ENCODE assay signal across 8 cellular contexts in genomic region chr11:122655527-122656072, GRCh38. TPM values are rescaled to one million over a fixed set of nuclear protein-coding genes. Genes with fewer than 3 reads are reported as not detected.
A peak's percentile ranks its signal among the peaks of the same experiment; 100 is the strongest.
DNase-seq lines count a peak whose midpoint lies in the region; ATAC-seq and TF ChIP-seq lines count a peak whose summit lies in the region.

Gene UBASH3B (plus strand): TSS chr11:122655722. CDS start chr11:122656050, 328 bp downstream.

- in situ Hi-C loops in transverse colon (cut with MboI; ENCODE audit: low pct_ligation_motif_present in 1 of 4, low pct_unique_long_range_greater_than_20kb in 1 of 4, low sequenced_read_pairs in 3 of 4): no loop called here

- H3K4me2 ChIP-seq in parathyroid adenoma (ENCODE audit: low read length): peak within 1 kb of the TSS; percentile 64

- intact Hi-C loops in T-helper 1 cell treated with Interleukin-12 subunit alpha and Interleukin-12 subunit beta and Interleukin-4 antibody, amounts not matched to agents 30 ng/mL and 1 ng/mL, for 36 hours (cut with micrococcal nuclease): loop anchor here (1.0 to 10.0 kb wide), 9 partner anchors 13 to 409 kb away; partner anchors contain the start of gene HSPA8
- intact Hi-C loops in heart left ventricle (cut with DNase I): loop anchor here in 7 of 10 donors (1.0 to 10.0 kb wide), 7 partner anchors 22 to 127 kb away; no protein-coding TSS in a partner anchor
- intact Hi-C loops in transverse colon (cut with DNase I; ENCODE audit: low total_unique reads): no loop called here

- TF ChIP-seq EP300 in transverse colon (IDR thresholded peaks at IDR 0.05; ENCODE audit: low read depth): no peak

- no peak within 1 kb of the TSS for H3K9ac ChIP-seq in parathyroid adenoma

- H3K9me3 ChIP-seq in heart left ventricle (no peaks in the 10 kb centered on the region), parathyroid adenoma (ENCODE audit: control insufficient read depth, low read length) (no peaks in the 10 kb centered on the region), transverse colon (no peaks in the 10 kb centered on the region)

- H3K27ac ChIP-seq in heart left ventricle (peak within 1 kb of the TSS; percentile 48 to 92 (median 84)), parathyroid adenoma (peak within 1 kb of the TSS; percentile 65), transverse colon (peak within 1 kb of the TSS; percentile 85 to 94 (median 90))

- peak within 1 kb of the TSS; percentile 70 for H2AFZ ChIP-seq in parathyroid adenoma

- TF ChIP-seq POLR2A in heart left ventricle (IDR thresholded peaks at IDR 0.05): peak in 1 of 2 donors; percentile 45
- peak; percentile 47 for TF ChIP-seq POLR2A in transverse colon (IDR thresholded peaks at IDR 0.05)

- ATAC-seq in GM21737 (IDR thresholded peaks at IDR 0.05; ENCODE audit: unreplicated experiment): peak; percentile 66
- peak; percentile 77 to 92 (median 90) for ATAC-seq in heart left ventricle

- DNase-seq in EH (ENCODE audit: low read depth) (peak; percentile 93), KG1 (lab: John Stamatoyannopoulos, UW) (peak; percentile 85), amniotic epithelial cell (ENCODE audit: low read depth) (peak; percentile 81), heart left ventricle (peak; percentile 75 to 87 (median 84)), transverse colon (peak; percentile 81)

- peak in 2 of 12 donors; percentile 7 to 31 for TF ChIP-seq CTCF in heart left ventricle (IDR thresholded peaks at IDR 0.05)
- no peak for TF ChIP-seq CTCF in parathyroid adenoma (IDR thresholded peaks at IDR 0.05)
- TF ChIP-seq CTCF in transverse colon (IDR thresholded peaks at IDR 0.05): no peak

- H3K4me3 ChIP-seq in heart left ventricle: peak within 1 kb of the TSS; percentile 59 to 93 (median 80)
- H3K4me3 ChIP-seq in parathyroid adenoma (ENCODE audit: low read depth, low read length): peak within 1 kb of the TSS; percentile 68
- H3K4me3 ChIP-seq in transverse colon: peak within 1 kb of the TSS; percentile 38 to 71 (median 69)

- no peaks in the 10 kb centered on the region for H3K79me2 ChIP-seq in parathyroid adenoma

- WGBS in heart left ventricle, 4 donors: 0 to 1% (median 1%) methylated on average over 29 to 39 of the region's 39 CpGs
- 1% methylated on average over 37 of the region's 39 CpGs; no CpG with 5 or more reads in 1 of the 2 donors for WGBS in transverse colon (ENCODE audit: low coverage in 1 of 2), 2 donors

- H3K4me1 ChIP-seq in heart left ventricle (peaks cover 0 to 54% (median 11%) of the 10 kb centered on the region in 12 donors), parathyroid adenoma (no peaks in the 10 kb centered on the region), transverse colon (peaks cover 5 to 18% (median 7%) of the 10 kb centered on the region in 4 donors)

- H3K27me3 ChIP-seq in heart left ventricle (peaks cover 0 to 8% (median 0%) of the 10 kb centered on the region in 9 donors), parathyroid adenoma (ENCODE audit: control insufficient read depth, insufficient read depth, low read length) (no peaks in the 10 kb centered on the region), transverse colon (peaks cover 8% of the 10 kb centered on the region)

- H3K36me3 ChIP-seq in heart left ventricle (no peaks in the 10 kb centered on the region), parathyroid adenoma (ENCODE audit: control insufficient read depth, insufficient read depth, low read length) (no peaks in the 10 kb centered on the region), transverse colon (no peaks in the 10 kb centered on the region)

RNA-seq across cellular contexts. Expression of gene UBASH3B, which starts in this region (rescaled TPM):
- 10.2 and 10.9 TPM in 2 replicates for total RNA-seq in T-helper 1 cell treated with Interleukin-12 subunit alpha and Interleukin-12 subunit beta and Interleukin-4 antibody, amounts not matched to agents 30 ng/mL and 1 ng/mL, for 36 hours
- total RNA-seq in heart left ventricle (10 to 100 TPM in 1 of 9 donors, 1 to 10 TPM in 8; 1.3 to 19.0 (median 1.7) TPM), transverse colon (100 to 1,000 TPM in 1 of 4 donors, 10 to 100 TPM in 1, 1 to 10 TPM in 2; 2.0 to 101 (median 17.0) TPM)
- polyA plus RNA-seq in heart left ventricle: 1 to 10 TPM in 1 of 2 donors, under 1 TPM in 1; 0.72 to 4.8 TPM

Comparison
In these comparisons a context has a peak if more than half of its experiments do, and no peak if none do; other contexts are left out.
1. Peak in every context shown above with its lines: DNase-seq, ATAC-seq, H3K4me3 ChIP-seq and H3K27ac ChIP-seq.